ENCODE assay signal across 8 cellular contexts in the genomic region with DNA sequence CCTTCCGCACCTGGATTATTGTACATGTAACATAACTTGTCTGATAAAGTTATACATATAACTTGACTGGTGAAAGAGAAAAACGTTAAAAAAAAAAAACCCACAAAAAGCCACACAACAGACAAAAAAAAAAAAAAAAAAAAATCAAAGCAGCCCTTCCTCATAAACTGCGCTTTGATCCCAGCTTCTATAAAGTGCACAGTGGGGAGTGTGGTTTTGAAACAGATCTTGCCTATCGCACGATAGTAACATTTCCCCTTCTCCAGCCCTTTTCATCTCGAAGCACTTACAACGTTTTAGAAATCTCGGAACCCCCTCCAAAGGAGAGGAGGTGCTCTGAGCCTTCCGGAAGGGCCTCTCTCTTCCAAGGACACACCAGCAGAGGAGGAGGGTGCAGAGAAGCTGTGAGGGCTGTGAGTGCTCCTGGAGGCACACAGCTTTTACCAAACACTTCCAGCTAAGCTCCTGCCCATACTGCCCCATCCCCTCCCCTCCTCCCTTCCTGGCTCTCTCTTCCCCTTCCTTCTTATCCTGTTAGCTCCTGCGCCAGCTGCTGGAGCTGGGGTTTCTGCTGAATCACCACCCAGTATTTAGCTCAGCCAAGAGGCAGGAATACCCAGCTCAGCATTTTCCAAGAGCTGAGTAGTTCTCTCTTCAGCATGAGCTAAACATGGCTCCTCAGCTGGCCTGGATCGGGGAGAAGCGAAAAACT. TPM values are rescaled to one million over a fixed set of nuclear protein-coding genes. Genes with fewer than 3 reads are reported as not detected.
DNase-seq lines count a peak whose midpoint lies in the region; ATAC-seq and TF ChIP-seq lines count a peak whose summit lies in the region.

No MANE protein-coding gene starts in this region.

- intact Hi-C loops in left lung (cut with DNase I), result no loop called here

- DNase-seq in AG09309 (ENCODE audit: low read depth) (peak; percentile 78), LNCaP clone FGC (ENCODE audit: low read depth) (peak; percentile 81), left lung (peak in 1 of 2 donors; percentile 84), superior temporal gyrus (ENCODE audit: extremely low spot score) (peak; percentile 63), GM19238 (ENCODE audit: insufficient read length, low spot score) (no peak)

- H3K9me3 ChIP-seq in left lung, result no peaks in the 10 kb centered on the region

- TF ChIP-seq CTCF in AG09309 (IDR thresholded peaks at IDR 0.05; ENCODE audit: control insufficient read depth, insufficient read depth, low read depth, low read length, missing control alignments) (no peak), LNCaP clone FGC (IDR thresholded peaks at IDR 0.05; ENCODE audit: control insufficient read depth, extremely low read depth, insufficient read depth) (no peak), left lung (IDR thresholded peaks at IDR 0.05) (no peak)

- H3K27ac ChIP-seq in cingulate gyrus (ENCODE audit: low read depth, low read length) (peak overlapping the region; percentile 86), left lung (peak overlapping the region; percentile 84 to 90)

- peaks cover 17 to 41% of the 10 kb centered on the region in 2 donors for H3K4me1 ChIP-seq in left lung

- no peak overlapping the region for H3K4me3 ChIP-seq in AG09309 (ENCODE audit: control insufficient read depth, low read depth, low read length)
- H3K4me3 ChIP-seq in LNCaP clone FGC (ENCODE audit: low read depth, low read length), result no peak overlapping the region
- no peak overlapping the region for H3K4me3 ChIP-seq in left lung

- ATAC-seq in left lung, result peak; percentile 80
- ATAC-seq in HG03342 (IDR thresholded peaks at IDR 0.05; ENCODE audit: unreplicated experiment), result no peak
- no peak for ATAC-seq in GM21447 (IDR thresholded peaks at IDR 0.05; ENCODE audit: unreplicated experiment)

- no peaks in the 10 kb centered on the region for H3K27me3 ChIP-seq in left lung

- no peaks in the 10 kb centered on the region for H3K36me3 ChIP-seq in left lung

RNA-seq across cellular contexts. Expression of a gene that starts 28.4 kb away (rescaled TPM):
- 10 to 100 TPM; 38.5 to 42.2 TPM for total RNA-seq in left lung

RNA-seq across cellular contexts. Expression of a gene that starts 36.0 kb away (rescaled TPM):
- 1 to 10 TPM in 1 of 2 donors, under 1 TPM in 1; 0.26 to 1.0 TPM for total RNA-seq in left lung

RNA-seq across cellular contexts. Expression of a gene that starts 50.2 kb away (rescaled TPM):
- total RNA-seq in left lung, result not detected

RNA-seq across cellular contexts. Expression of a gene that starts 59.7 kb away (rescaled TPM):
- total RNA-seq in left lung, result 10 to 100 TPM; 52.6 to 67.6 TPM
